In the genomic region with DNA sequence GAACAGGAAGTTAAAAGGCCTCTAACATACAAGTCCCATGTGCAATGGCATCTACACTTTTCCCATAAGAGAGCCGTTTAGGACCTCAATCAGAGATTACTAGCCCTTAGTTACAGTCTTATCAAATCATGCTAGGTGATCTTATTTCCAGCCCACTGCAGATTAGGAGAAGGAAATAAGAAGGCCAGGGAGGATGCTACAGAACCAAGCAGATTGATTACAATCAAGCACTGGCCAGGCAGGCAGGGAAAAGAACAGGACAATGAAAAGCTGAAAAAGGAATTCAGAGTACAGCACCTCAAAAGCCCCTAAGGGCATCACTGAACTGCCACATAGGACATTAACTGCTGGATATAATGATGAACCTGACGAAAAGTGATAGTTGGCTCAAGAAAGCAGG, we compare ENCODE assay signal across 20 cellular contexts.
DNase-seq lines count a peak whose midpoint lies in the region; ATAC-seq and TF ChIP-seq lines count a peak whose summit lies in the region.
"Had no signal": no experiment of that assay in that cellular context is flagged by ENCODE, and none has a peak within 500 bp of the region (broad histone marks: within the 10 kb centered on the region; RNA-seq: fewer than 3 reads in every experiment).

No MANE protein-coding gene starts in this region.

- no peak for ATAC-seq in CD4-positive, CD25-positive, alpha-beta regulatory T cell (ENCODE audit: low read depth in 2 of 2)
- no peak for ATAC-seq in stimulated activated effector memory CD8-positive, alpha-beta T cell treated with anti-CD3 and anti-CD28 coated beads, Interleukin-12 subunit alpha, Interleukin-12 subunit beta, amount 100 ng/mL, for 72 hours
- no peak for ATAC-seq in HG02610 (IDR thresholded peaks at IDR 0.05; ENCODE audit: unreplicated experiment)
- ATAC-seq: CD8-positive, alpha-beta T cell; GM12878; HCT116; HepG2 had no signal

- H3K27ac Mint-ChIP-seq in CD4-positive, CD25-positive, alpha-beta regulatory T cell = peak overlapping the region in 2 of 3 donors; percentile 11 to 34
- peak overlapping the region; percentile 63 for H3K27ac Mint-ChIP-seq in neural crest cell (ENCODE audit: unreplicated experiment)
- peak overlapping the region; percentile 29 for H3K27ac Mint-ChIP-seq in stimulated activated effector memory CD8-positive, alpha-beta T cell treated with anti-CD3 and anti-CD28 coated beads, Interleukin-12 subunit alpha, Interleukin-12 subunit beta, amount 100 ng/mL, for 72 hours
- H3K27ac Mint-ChIP-seq: CD8-positive, alpha-beta T cell; HFFc6; IgD-negative memory B cell had no signal

- no peak for DNase-seq in CD4-positive, CD25-positive, alpha-beta regulatory T cell
- peak; percentile 70 for DNase-seq in OCI-M1 (lab: John Stamatoyannopoulos, UW)
- no peak for DNase-seq in neural crest cell (ENCODE audit: low read depth, low spot score)
- no peak for DNase-seq in stimulated activated effector memory CD8-positive, alpha-beta T cell treated with anti-CD3 and anti-CD28 coated beads, Interleukin-12 subunit alpha, Interleukin-12 subunit beta, amount 100 ng/mL, for 72 hours (ENCODE audit: low spot score in 2 of 2)
- DNase-seq in Kasumi-1 (lab: John Stamatoyannopoulos, UW) = no peak
- no peak for DNase-seq in right atrium auricular region (ENCODE audit: low spot score)
- DNase-seq: AML-193; Calu3; CD8-positive, alpha-beta T cell; DMS79 treated with DMSO at 0.1 percent for 48 hours; GOT3; H7; HFFc6 had no signal

- no peaks in the 10 kb centered on the region for H3K27me3 Mint-ChIP-seq in CD4-positive, CD25-positive, alpha-beta regulatory T cell
- H3K27me3 Mint-ChIP-seq in neural crest cell (ENCODE audit: low read depth) = no peaks in the 10 kb centered on the region
- H3K27me3 Mint-ChIP-seq: IgD-negative memory B cell had no signal

- peaks cover 0 to 5% (median 0%) of the 10 kb centered on the region in 7 donors for H3K9me3 Mint-ChIP-seq in CD4-positive, CD25-positive, alpha-beta regulatory T cell
- peaks cover 9% of the 10 kb centered on the region for H3K9me3 Mint-ChIP-seq in neural crest cell
- peaks cover 3% of the 10 kb centered on the region for H3K9me3 Mint-ChIP-seq in stimulated activated effector memory CD8-positive, alpha-beta T cell treated with anti-CD3 and anti-CD28 coated beads, Interleukin-12 subunit alpha, Interleukin-12 subunit beta, amount 100 ng/mL, for 72 hours

- no peaks in the 10 kb centered on the region for H3K27me3 ChIP-seq in CD4-positive, CD25-positive, alpha-beta regulatory T cell (ENCODE audit: control insufficient read depth, insufficient read depth, low read length)
- no peaks in the 10 kb centered on the region for H3K27me3 ChIP-seq in right atrium auricular region
- H3K27me3 ChIP-seq: BLaER1 had no signal

- H3K27ac ChIP-seq in CD4-positive, CD25-positive, alpha-beta regulatory T cell (ENCODE audit: insufficient read depth, low read length, poor library complexity, severe bottlenecking) = no peak overlapping the region
- H3K27ac ChIP-seq in right atrium auricular region = no peak overlapping the region
- H3K27ac ChIP-seq: BLaER1 had no signal

- H3K36me3 ChIP-seq in CD4-positive, CD25-positive, alpha-beta regulatory T cell (ENCODE audit: control insufficient read depth, insufficient read depth, low read length) = peaks cover 4% of the 10 kb centered on the region
- H3K36me3 ChIP-seq in right atrium auricular region = no peaks in the 10 kb centered on the region

- no peak overlapping the region for H3K4me3 ChIP-seq in CD4-positive, CD25-positive, alpha-beta regulatory T cell (ENCODE audit: low read depth, low read length)
- no peak overlapping the region for H3K4me3 ChIP-seq in right atrium auricular region
- H3K4me3 ChIP-seq: BLaER1, GM12878 had no signal

- no peaks in the 10 kb centered on the region for H3K4me1 ChIP-seq in CD4-positive, CD25-positive, alpha-beta regulatory T cell (ENCODE audit: control insufficient read depth, insufficient read depth, low read length, poor library complexity, severe bottlenecking)
- no peaks in the 10 kb centered on the region for H3K4me1 ChIP-seq in right atrium auricular region

- no peak overlapping the region for H3K4me3 Mint-ChIP-seq in CD4-positive, CD25-positive, alpha-beta regulatory T cell
- H3K4me3 Mint-ChIP-seq in neural crest cell = no peak overlapping the region
- H3K4me3 Mint-ChIP-seq in stimulated activated effector memory CD8-positive, alpha-beta T cell treated with anti-CD3 and anti-CD28 coated beads, Interleukin-12 subunit alpha, Interleukin-12 subunit beta, amount 100 ng/mL, for 72 hours = no peak overlapping the region
- H3K4me3 Mint-ChIP-seq: CD14-positive monocyte; CD8-positive, alpha-beta T cell; HFFc6; IgD-negative memory B cell had no signal

- peaks cover 0 to 3% of the 10 kb centered on the region in 2 experiments for H3K9me3 ChIP-seq in CD4-positive, CD25-positive, alpha-beta regulatory T cell (ENCODE audit: control insufficient read depth in 2 of 2, low read length in 2 of 2)
- peaks cover 0 to 10% of the 10 kb centered on the region in 2 donors for H3K9me3 ChIP-seq in right atrium auricular region

- TF ChIP-seq CTCF in neural crest cell (conservative IDR thresholded peaks at IDR 0.05) (no peak), right atrium auricular region (IDR thresholded peaks at IDR 0.05) (no peak)

- peaks cover 0 to 7% (median 2%) of the 10 kb centered on the region in 4 donors for H3K4me1 Mint-ChIP-seq in CD4-positive, CD25-positive, alpha-beta regulatory T cell
- peaks cover 29% of the 10 kb centered on the region for H3K4me1 Mint-ChIP-seq in neural crest cell
- H3K4me1 Mint-ChIP-seq in stimulated activated effector memory CD8-positive, alpha-beta T cell treated with anti-CD3 and anti-CD28 coated beads, Interleukin-12 subunit alpha, Interleukin-12 subunit beta, amount 100 ng/mL, for 72 hours = no peaks in the 10 kb centered on the region

- H3K36me3 Mint-ChIP-seq in CD4-positive, CD25-positive, alpha-beta regulatory T cell = peaks cover 22% of the 10 kb centered on the region
- H3K36me3 Mint-ChIP-seq in neural crest cell (ENCODE audit: low read depth) = peaks cover 12% of the 10 kb centered on the region
- peaks cover 16% of the 10 kb centered on the region for H3K36me3 Mint-ChIP-seq in stimulated activated effector memory CD8-positive, alpha-beta T cell treated with anti-CD3 and anti-CD28 coated beads, Interleukin-12 subunit alpha, Interleukin-12 subunit beta, amount 100 ng/mL, for 72 hours
